ENCODE assay signal across 5 cellular contexts in the genomic region with DNA sequence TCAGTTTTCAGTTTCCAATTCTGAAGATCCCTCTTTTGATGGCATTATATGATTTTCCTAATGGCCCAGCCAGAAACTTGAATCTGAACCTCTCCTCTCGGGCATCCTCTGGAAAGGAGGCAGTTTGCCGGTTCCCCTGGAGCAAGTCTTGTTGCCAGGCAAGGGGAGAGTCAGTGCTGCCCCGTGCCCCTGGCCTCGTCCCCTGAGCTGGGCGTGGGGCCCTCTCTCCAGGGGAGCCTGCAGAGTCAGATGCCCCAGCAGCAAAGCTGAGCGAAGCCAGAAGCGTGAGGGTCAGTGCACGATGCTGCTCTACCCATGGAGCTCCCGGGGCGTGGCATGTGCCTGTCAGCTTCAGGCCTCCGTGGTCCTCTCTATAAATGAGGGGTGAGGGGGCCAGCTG. TPM values are rescaled to one million over a fixed set of nuclear protein-coding genes. Genes with fewer than 3 reads are reported as not detected.
"Had no signal": no experiment of that assay in that cellular context is flagged by ENCODE, and none has a peak within 500 bp of the region (broad histone marks: within the 10 kb centered on the region; RNA-seq: fewer than 3 reads in every experiment).

No MANE protein-coding gene starts in this region.

- H3K4me3 ChIP-seq: GM23338 had no signal

- ATAC-seq: GM23338 had no signal

- DNase-seq: H9, HCEC 1CT, IMR-90 had no signal

RNA-seq across cellular contexts. Expression of a gene that starts 14.0 kb away (rescaled TPM):
- total RNA-seq: HT-29 had no signal
